ENCODE assay signal across 27 cellular contexts in the genomic region with DNA sequence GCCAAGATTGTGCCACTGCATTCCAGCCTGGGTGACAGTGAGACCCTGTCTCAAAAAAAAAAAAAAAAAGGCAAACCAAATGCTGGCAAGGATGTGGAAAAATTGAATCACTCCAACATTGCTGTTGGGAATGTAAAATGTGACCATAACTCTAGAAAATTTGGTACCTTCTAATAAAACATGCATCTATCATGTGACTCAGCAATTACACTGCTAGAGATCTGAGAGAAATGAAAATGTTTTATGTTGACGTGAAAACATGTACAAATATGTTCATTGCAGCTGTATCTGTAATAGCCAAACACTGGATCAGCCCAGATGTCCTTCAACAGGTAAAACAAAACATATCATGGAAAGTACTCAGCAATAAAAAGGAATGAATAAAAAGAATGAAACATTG.
"Had no signal": no experiment of that assay in that cellular context is flagged by ENCODE, and none has a peak within 500 bp of the region (broad histone marks: within the 10 kb centered on the region; RNA-seq: fewer than 3 reads in every experiment).

No MANE protein-coding gene starts in this region.

- FAIRE-seq: kidney, urothelium cell line had no signal

- H3K4me3 ChIP-seq: esophagus muscularis mucosa, gastroesophageal sphincter, heart left ventricle, hepatocyte, lung, ovary, psoas muscle, skin epidermis, spleen, thoracic aorta, tibial nerve, upper lobe of left lung had no signal

- H3K27me3 Mint-ChIP-seq: dendritic cell treated with granulocyte-macrophage colony-stimulating factor and Interleukin-4, amounts not matched to agents 40 ng/mL and 50 ng/mL, for 4 days; memory B cell; stimulated activated naive B cell treated with anti-CD40 and anti-IgM and Interleukin-4, amounts not matched to agents 10 μg/mL and 1 μg/mL and 100 μg/mL, for 72 hours; stimulated activated naive CD8-positive, alpha-beta T cell treated with anti-CD3 and anti-CD28 coated beads, Interleukin-15, Interleukin-2, amounts not matched to agents 100 ng/mL and 50 ng/mL, for 24 hours had no signal

- H3K4me2 ChIP-seq: hepatocyte had no signal

- H3K4me3 Mint-ChIP-seq: dendritic cell treated with granulocyte-macrophage colony-stimulating factor and Interleukin-4, amounts not matched to agents 40 ng/mL and 50 ng/mL, for 4 days; endodermal cell; memory B cell; natural killer cell; stimulated activated naive B cell treated with anti-CD40 and anti-IgM and Interleukin-4, amounts not matched to agents 10 μg/mL and 1 μg/mL and 100 μg/mL, for 72 hours; stimulated activated naive CD8-positive, alpha-beta T cell treated with anti-CD3 and anti-CD28 coated beads, Interleukin-15, Interleukin-2, amounts not matched to agents 100 ng/mL and 50 ng/mL, for 24 hours had no signal

- H3K4me1 ChIP-seq: esophagus muscularis mucosa, foreskin keratinocyte, gastroesophageal sphincter, heart left ventricle, psoas muscle, tibial nerve, upper lobe of left lung had no signal

- H3K27ac ChIP-seq: esophagus muscularis mucosa, foreskin keratinocyte, gastroesophageal sphincter, heart left ventricle, hepatocyte, ovary, psoas muscle, skin epidermis, spleen, thoracic aorta, tibial nerve had no signal

- DNase-seq: effector CD8-positive, alpha-beta T cell; endodermal cell; foreskin keratinocyte; heart left ventricle; kidney; natural killer cell; occipital lobe; ovary; posterior cingulate gyrus; psoas muscle; right cardiac atrium; spleen; stimulated activated CD4-positive, alpha-beta T cell treated with anti-CD3 and anti-CD28 coated beads, Interleukin-4, amount 100 ng/mL, for 4 hours; stimulated activated naive B cell treated with anti-CD40 and anti-IgM and Interleukin-4, amounts not matched to agents 10 μg/mL and 1 μg/mL and 100 μg/mL, for 72 hours; upper lobe of left lung had no signal

- ATAC-seq: foreskin keratinocyte; gastroesophageal sphincter; heart left ventricle; left lobe of liver; natural killer cell; psoas muscle; right cardiac atrium; stimulated activated naive B cell treated with anti-CD40 and anti-IgM and Interleukin-4, amounts not matched to agents 10 μg/mL and 1 μg/mL and 100 μg/mL, for 72 hours had no signal

- H3K4me1 Mint-ChIP-seq: endodermal cell; memory B cell; stimulated activated naive B cell treated with anti-CD40 and anti-IgM and Interleukin-4, amounts not matched to agents 10 μg/mL and 1 μg/mL and 100 μg/mL, for 72 hours had no signal

- H3K27ac Mint-ChIP-seq: dendritic cell treated with granulocyte-macrophage colony-stimulating factor and Interleukin-4, amounts not matched to agents 40 ng/mL and 50 ng/mL, for 4 days; endodermal cell; memory B cell; natural killer cell; stimulated activated naive B cell treated with anti-CD40 and anti-IgM and Interleukin-4, amounts not matched to agents 10 μg/mL and 1 μg/mL and 100 μg/mL, for 72 hours; stimulated activated naive CD8-positive, alpha-beta T cell treated with anti-CD3 and anti-CD28 coated beads, Interleukin-15, Interleukin-2, amounts not matched to agents 100 ng/mL and 50 ng/mL, for 24 hours had no signal

- H3K9me3 Mint-ChIP-seq: dendritic cell treated with granulocyte-macrophage colony-stimulating factor and Interleukin-4, amounts not matched to agents 40 ng/mL and 50 ng/mL, for 4 days; endodermal cell; memory B cell; natural killer cell; stimulated activated naive B cell treated with anti-CD40 and anti-IgM and Interleukin-4, amounts not matched to agents 10 μg/mL and 1 μg/mL and 100 μg/mL, for 72 hours; stimulated activated naive CD8-positive, alpha-beta T cell treated with anti-CD3 and anti-CD28 coated beads, Interleukin-15, Interleukin-2, amounts not matched to agents 100 ng/mL and 50 ng/mL, for 24 hours had no signal

- H3K9me3 ChIP-seq: ovary, psoas muscle, spleen, thoracic aorta, upper lobe of left lung had no signal
